Comparison of ENCODE assay signal across 39 cellular contexts in genomic region chr6:55142610-55143009, GRCh38. TPM values are rescaled to one million over a fixed set of nuclear protein-coding genes. Genes with fewer than 3 reads are reported as not detected.
DNase-seq lines count a peak whose midpoint lies in the region; ATAC-seq, FAIRE-seq and TF ChIP-seq lines count a peak whose summit lies in the region.
"Had no signal": no experiment of that assay in that cellular context is flagged by ENCODE, and none has a peak within 500 bp of the region (broad histone marks: within the 10 kb centered on the region; RNA-seq: fewer than 3 reads in every experiment).

No MANE protein-coding gene starts in this region.

- intact Hi-C loops in PC-3 (cut with micrococcal nuclease): no loop called here

- ATAC-seq in PC-3 (peak; percentile 82), RWPE2 (ENCODE audit: low read depth) (0 out of 3 replicates have a peak, but pooled peaks have one; percentile 52)
- ATAC-seq: A549; CD8-positive, alpha-beta T cell had no signal

- H3K4me3 ChIP-seq in PC-3 (ENCODE audit: low read length) (no peak overlapping the region), RWPE2 (ENCODE audit: severe bottlenecking) (no peak overlapping the region), bronchial epithelial cell (ENCODE audit: low read depth, low read length) (no peak overlapping the region)
- H3K4me3 ChIP-seq: A549; BLaER1; BLaER1 treated with 17β-estradiol and CSF1 and Interleukin-3, amounts not matched to agents 10 nM and 100 nM had no signal

- H2AFZ ChIP-seq in PC-3 (ENCODE audit: low read length): no peak overlapping the region

- no peaks in the 10 kb centered on the region for H3K9me2 ChIP-seq in PC-3 (replicated peaks; ENCODE audit: low read length)

- H3F3A ChIP-seq in PC-3 (ENCODE audit: low read length, unreplicated experiment): no peaks in the 10 kb centered on the region

- DNase-seq in ELR (ENCODE audit: low read depth) (peak; percentile 43), PC-3 (peak; percentile 53), RWPE2 (ENCODE audit: low spot score) (no peak), bronchial epithelial cell (ENCODE audit: low read depth) (peak; percentile 7), glomerular visceral epithelial cell (ENCODE audit: extremely low spot score) (no peak), ureter (ENCODE audit: low spot score) (no peak)
- DNase-seq in stimulated activated CD4-positive, alpha-beta T cell treated with anti-CD3 and anti-CD28 coated beads, Interleukin-4, amount 100 ng/mL, for 24 hours: no peak
- DNase-seq in activated T-cell treated with anti-CD3 and anti-CD28 coated beads, Interleukin-2, amount 50 U/mL, for 1 hour: no peak
- DNase-seq: 8988T; ACHN; AML-193; BE2C; C1 segment of cervical spinal cord; Caco-2; Calu3; CD4-positive, alpha-beta memory T cell; CD4-positive, alpha-beta T cell; CD4-positive, CD25-positive, alpha-beta regulatory T cell; CD8-positive, alpha-beta memory T cell; CD8-positive, alpha-beta T cell; COR-L47; DMS 273 treated with DMSO at 0.1 percent for 48 hours; DMS153; DMS53; DMS79; DMS79 treated with DMSO at 0.1 percent for 48 hours; DND-41; EL had no signal

- TF ChIP-seq CTCF in PC-3 (conservative IDR thresholded peaks at IDR 0.05; ENCODE audit: low read depth, low read length): no peak
- no peak for TF ChIP-seq CTCF in RWPE2 (IDR thresholded peaks at IDR 0.05; ENCODE audit: poor library complexity, severe bottlenecking)
- TF ChIP-seq CTCF in bronchial epithelial cell (IDR thresholded peaks at IDR 0.05; ENCODE audit: insufficient read depth, low read length, severe bottlenecking): no peak

- no peak overlapping the region for H3K9ac ChIP-seq in PC-3 (ENCODE audit: low read length)
- H3K9ac ChIP-seq: BLaER1; BLaER1 treated with 17β-estradiol and CSF1 and Interleukin-3, amounts not matched to agents 10 nM and 100 nM had no signal

- H3K79me2 ChIP-seq in PC-3 (ENCODE audit: low read length): no peaks in the 10 kb centered on the region

- H3K4me1 ChIP-seq in PC-3 (ENCODE audit: insufficient read depth, low read length) (peaks cover 9% of the 10 kb centered on the region), RWPE2 (ENCODE audit: insufficient read depth, poor library complexity, severe bottlenecking) (peaks cover 10% of the 10 kb centered on the region)
- H3K4me1 ChIP-seq: A549; BE2C; BLaER1; BLaER1 treated with 17β-estradiol and CSF1 and Interleukin-3, amounts not matched to agents 10 nM and 100 nM; Caco-2 had no signal

- H3K9me3 ChIP-seq in PC-3 (ENCODE audit: low read length) (no peaks in the 10 kb centered on the region), RWPE2 (ENCODE audit: severe bottlenecking) (no peaks in the 10 kb centered on the region)
- H3K9me3 ChIP-seq: A549; BE2C; BLaER1; BLaER1 treated with 17β-estradiol and CSF1 and Interleukin-3, amounts not matched to agents 10 nM and 100 nM; Caco-2 had no signal

- H3K27me3 ChIP-seq in PC-3 (ENCODE audit: low read length): no peaks in the 10 kb centered on the region
- H3K27me3 ChIP-seq in RWPE2 (ENCODE audit: insufficient read depth, poor library complexity, severe bottlenecking): no peaks in the 10 kb centered on the region
- H3K27me3 ChIP-seq in bronchial epithelial cell (ENCODE audit: control insufficient read depth, insufficient read depth, low read length): no peaks in the 10 kb centered on the region
- H3K27me3 ChIP-seq: BE2C; BLaER1; BLaER1 treated with 17β-estradiol and CSF1 and Interleukin-3, amounts not matched to agents 10 nM and 100 nM had no signal

- FAIRE-seq in bronchial epithelial cell (lab: Jason Lieb, UNC): no peak
- FAIRE-seq: A204.1, A549, D721Med had no signal

- no peaks in the 10 kb centered on the region for H3K36me3 ChIP-seq in PC-3 (ENCODE audit: low read depth, low read length)
- H3K36me3 ChIP-seq in RWPE2 (ENCODE audit: low read depth): no peaks in the 10 kb centered on the region
- H3K36me3 ChIP-seq in bronchial epithelial cell (ENCODE audit: control insufficient read depth, insufficient read depth, low read length): no peaks in the 10 kb centered on the region
- H3K36me3 ChIP-seq: BE2C; BLaER1; BLaER1 treated with 17β-estradiol and CSF1 and Interleukin-3, amounts not matched to agents 10 nM and 100 nM had no signal

- CTCF ChIA-PET in PC-3 (lab: Charles Lee): no interaction called here

- H4K20me1 ChIP-seq in PC-3 (ENCODE audit: low read length): no peaks in the 10 kb centered on the region
- H4K20me1 ChIP-seq: BLaER1; BLaER1 treated with 17β-estradiol and CSF1 and Interleukin-3, amounts not matched to agents 10 nM and 100 nM had no signal

- BruUV-seq in PC-3 (replicated peaks; lab: Mats Ljungman, UMichigan): no TSS peak

- POLR2A ChIA-PET in PC-3 (lab: Charles Lee; ENCODE audit: unreplicated experiment): no interaction called here

- no peak overlapping the region for H3K4me2 ChIP-seq in PC-3 (ENCODE audit: low read length)
- H3K4me2 ChIP-seq: A549; BLaER1; BLaER1 treated with 17β-estradiol and CSF1 and Interleukin-3, amounts not matched to agents 10 nM and 100 nM had no signal

- H3K27ac ChIP-seq in PC-3 (ENCODE audit: low read length) (no peak overlapping the region), RWPE2 (ENCODE audit: poor library complexity, severe bottlenecking) (no peak overlapping the region)
- H3K27ac ChIP-seq: 22Rv1; A549; BLaER1; BLaER1 treated with 17β-estradiol and CSF1 and Interleukin-3, amounts not matched to agents 10 nM and 100 nM; C4-2B had no signal

RNA-seq across cellular contexts. Expression of gene HCRTR2, which starts 31.7 kb away (rescaled TPM):
- total RNA-seq in PC-3 (2014; rRNA removed): not detected in 2 replicates
- total RNA-seq in bronchial epithelial cell: not detected in 2 replicates
- total RNA-seq in ureter: not detected
- total RNA-seq: A172; A673; B cell; Calu3; CD4-positive, alpha-beta memory T cell; CD4-positive, alpha-beta T cell; CD4-positive, CD25-positive, alpha-beta regulatory T cell; CD8-positive, alpha-beta memory T cell; CD8-positive, alpha-beta T cell; Daoy had no signal

Comparison
In these comparisons a context has a peak if more than half of its experiments do, and no peak if none do; other contexts are left out.
1. DNase-seq: peak in ELR (single experiment), PC-3 (single experiment) and bronchial epithelial cell (single experiment); none in RWPE2 (single experiment), stimulated activated CD4-positive, alpha-beta T cell treated with anti-CD3 and anti-CD28 coated beads, Interleukin-4, amount 100 ng/mL, for 24 hours (single experiment), glomerular visceral epithelial cell (single experiment), ureter (single experiment) and activated T-cell treated with anti-CD3 and anti-CD28 coated beads, Interleukin-2, amount 50 U/mL, for 1 hour (single experiment).